Comparison of ENCODE assay signal across 10 cellular contexts in genomic region chr12:116657921-116658495, GRCh38.
DNase-seq lines count a peak whose midpoint lies in the region; ATAC-seq and TF ChIP-seq lines count a peak whose summit lies in the region.
"Had no signal": no experiment of that assay in that cellular context is flagged by ENCODE, and none has a peak within 500 bp of the region (broad histone marks: within the 10 kb centered on the region; RNA-seq: fewer than 3 reads in every experiment).

No MANE protein-coding gene starts in this region.

- no peak overlapping the region for H2BK5ac ChIP-seq in neuronal stem cell (ENCODE audit: low read length)

- H3K9me3 ChIP-seq in heart left ventricle (no peaks in the 10 kb centered on the region), endodermal cell (ENCODE audit: control insufficient read depth, low read length) (peaks cover 5% of the 10 kb centered on the region), neuronal stem cell (replicated peaks in 1 of 2; ENCODE audit: control insufficient read depth in 2 of 2, insufficient read depth in 1 of 2, low read depth in 1 of 2, low read length in 2 of 2) (peaks cover 0 to 2% of the 10 kb centered on the region in 2 donors), vagina (no peaks in the 10 kb centered on the region)

- TF ChIP-seq POLR2A in heart left ventricle (IDR thresholded peaks at IDR 0.05) (no peak), vagina (IDR thresholded peaks at IDR 0.05) (no peak)

- peak overlapping the region; percentile 63 for H3K18ac ChIP-seq in neuronal stem cell (ENCODE audit: low read length)

- DNase-seq in heart left ventricle (no peak), left cardiac atrium (no peak), endodermal cell (peak; percentile 61), neuronal stem cell (ENCODE audit: low spot score) (no peak), vagina (ENCODE audit: extremely low spot score in 2 of 2) (no peak), NCI-H524 treated with DMSO at 0.1 percent for 48 hours (lab: John Stamatoyannopoulos, UW) (no peak), kidney glomerular epithelial cell (lab: John Stamatoyannopoulos, UW) (no peak)
- DNase-seq in stimulated activated naive CD4-positive, alpha-beta T cell treated with Interleukin-2 at 50 U/mL for 16 hours (lab: John Stamatoyannopoulos, UW) = no peak
- DNase-seq: activated CD4-positive, alpha-beta memory T cell treated with anti-CD3 and anti-CD28 coated beads, Interleukin-2, amount 10 ng/mL, durations not matched to agents 7 days and 5 days; SW 1271 had no signal

- no peak overlapping the region for H2BK120ac ChIP-seq in neuronal stem cell (ENCODE audit: low read depth, low read length)

- no peak overlapping the region for H3K14ac ChIP-seq in neuronal stem cell (ENCODE audit: low read length)

- no peaks in the 10 kb centered on the region for H3K79me1 ChIP-seq in neuronal stem cell (ENCODE audit: low read depth, low read length)

- H3K23ac ChIP-seq in neuronal stem cell (ENCODE audit: low read depth, low read length, poor library complexity) = no peak overlapping the region

- no peak overlapping the region for H3K27ac Mint-ChIP-seq in endodermal cell
- H3K27ac Mint-ChIP-seq: activated CD4-positive, alpha-beta memory T cell treated with anti-CD3 and anti-CD28 coated beads, Interleukin-2, amount 10 ng/mL, durations not matched to agents 7 days and 5 days had no signal

- no peaks in the 10 kb centered on the region for H3K36me3 ChIP-seq in heart left ventricle
- no peaks in the 10 kb centered on the region for H3K36me3 ChIP-seq in endodermal cell (ENCODE audit: control insufficient read depth, insufficient read depth, low read length)
- H3K36me3 ChIP-seq in neuronal stem cell (replicated peaks in 1 of 2; ENCODE audit: control insufficient read depth in 2 of 2, insufficient read depth in 2 of 2, low read length in 2 of 2) = no peaks in the 10 kb centered on the region
- H3K36me3 ChIP-seq in vagina = no peaks in the 10 kb centered on the region

- no peak overlapping the region for H2BK15ac ChIP-seq in neuronal stem cell (ENCODE audit: low read length)

- H3K4me3 ChIP-seq in heart left ventricle = peak overlapping the region in 9 of 12 donors; percentile 1 to 42 (median 15)
- H3K4me3 ChIP-seq in endodermal cell (ENCODE audit: low read length) = no peak overlapping the region
- H3K4me3 ChIP-seq in neuronal stem cell (ENCODE audit: low read length in 2 of 2) = no peak overlapping the region
- H3K4me3 ChIP-seq in vagina = peak overlapping the region in 1 of 2 donors; percentile 25

- no peak overlapping the region for H3K4me2 ChIP-seq in neuronal stem cell (ENCODE audit: insufficient read depth, low read length, poor library complexity, severe bottlenecking)

- intact Hi-C loops in heart left ventricle (cut with DNase I) (no loop called here), left cardiac atrium (cut with DNase I) (no loop called here), vagina (cut with DNase I) (no loop called here)

- H3K9ac ChIP-seq in endodermal cell (ENCODE audit: extremely low read depth, low read length, poor library complexity, severe bottlenecking) = no peak overlapping the region
- no peak overlapping the region for H3K9ac ChIP-seq in neuronal stem cell (ENCODE audit: low read depth, low read length, poor library complexity)

- no peak for TF ChIP-seq CTCF in heart left ventricle (IDR thresholded peaks at IDR 0.05)
- TF ChIP-seq CTCF in endodermal cell (conservative IDR thresholded peaks at IDR 0.05) = no peak
- TF ChIP-seq CTCF in vagina (IDR thresholded peaks at IDR 0.05) = no peak

- H3K27ac ChIP-seq in heart left ventricle (peak overlapping the region in 11 of 12 donors; percentile 14 to 67 (median 36)), endodermal cell (ENCODE audit: low read depth, low read length) (no peak overlapping the region), neuronal stem cell (replicated peaks; ENCODE audit: low read length) (no peak overlapping the region), vagina (peak overlapping the region; percentile 48)

- H3K4me3 Mint-ChIP-seq in endodermal cell = no peak overlapping the region
- H3K4me3 Mint-ChIP-seq: activated CD4-positive, alpha-beta memory T cell treated with anti-CD3 and anti-CD28 coated beads, Interleukin-2, amount 10 ng/mL, durations not matched to agents 7 days and 5 days had no signal

- no peak overlapping the region for H2AK5ac ChIP-seq in neuronal stem cell (ENCODE audit: low read depth, low read length)

- H3K4me1 ChIP-seq in heart left ventricle (peaks cover 0 to 30% (median 14%) of the 10 kb centered on the region in 12 donors), endodermal cell (ENCODE audit: control insufficient read depth, insufficient read depth, low read length) (peaks cover 4% of the 10 kb centered on the region), neuronal stem cell (ENCODE audit: control insufficient read depth in 2 of 2, insufficient read depth in 1 of 2, low read depth in 1 of 2, low read length in 2 of 2) (peaks cover 6 to 11% of the 10 kb centered on the region in 2 donors), vagina (peaks cover 21% of the 10 kb centered on the region)

- no peak overlapping the region for H2AFZ ChIP-seq in neuronal stem cell (ENCODE audit: low read length)

- H3K4me1 Mint-ChIP-seq in endodermal cell = peaks cover 10% of the 10 kb centered on the region

- peaks cover 4% of the 10 kb centered on the region for H3K27me3 Mint-ChIP-seq in endodermal cell (ENCODE audit: insufficient read depth)

- no peak overlapping the region for H3K4ac ChIP-seq in neuronal stem cell (ENCODE audit: low read length)

- H4K91ac ChIP-seq in neuronal stem cell (ENCODE audit: low read depth, low read length, poor library complexity) = no peak overlapping the region

- no peak overlapping the region for H2BK12ac ChIP-seq in neuronal stem cell (ENCODE audit: low read length)

- H3K27me3 ChIP-seq in heart left ventricle (no peaks in the 10 kb centered on the region), endodermal cell (ENCODE audit: control insufficient read depth, insufficient read depth, low read length, poor library complexity, severe bottlenecking) (no peaks in the 10 kb centered on the region), neuronal stem cell (ENCODE audit: control insufficient read depth in 3 of 3, insufficient read depth in 3 of 3, low read depth in 1 of 3, low read length in 3 of 3) (peaks cover 0 to 3% (median 0%) of the 10 kb centered on the region in 3 experiments), vagina (no peaks in the 10 kb centered on the region)

- no peaks in the 10 kb centered on the region for H3K36me3 Mint-ChIP-seq in endodermal cell (ENCODE audit: low read depth)

- H3K9me3 Mint-ChIP-seq in endodermal cell = peaks cover 8% of the 10 kb centered on the region
- H3K9me3 Mint-ChIP-seq: activated CD4-positive, alpha-beta memory T cell treated with anti-CD3 and anti-CD28 coated beads, Interleukin-2, amount 10 ng/mL, durations not matched to agents 7 days and 5 days had no signal

- WGBS in heart left ventricle, 4 donors = 61 to 68% (median 64%) methylated on average over 11 of the region's 11 CpGs
- WGBS in endodermal cell (ENCODE audit: insufficient coverage in 1 of 2, insufficient read length in 1 of 2), 2 experiments = 86 to 97% methylated on average over 6 to 11 of the region's 11 CpGs
- WGBS in neuronal stem cell (ENCODE audit: extremely low coverage in 2 of 2, insufficient read length in 2 of 2, insufficient replicate concordance in 1 of 2), 2 donors = no CpG with 5 or more reads among the region's 11 CpGs

- H4K8ac ChIP-seq in neuronal stem cell (ENCODE audit: low read depth, low read length) = no peak overlapping the region

- ATAC-seq in heart left ventricle = no peak
- no peak for ATAC-seq in left cardiac atrium

Comparison
In these comparisons a context has a peak if more than half of its experiments do, and no peak if none do; other contexts are left out.
1. H3K27ac ChIP-seq: peak in heart left ventricle (11 of 12) and vagina (single experiment); none in endodermal cell (single experiment) and neuronal stem cell (single experiment).
2. H3K4me3 ChIP-seq: peak in heart left ventricle (9 of 12); none in endodermal cell (single experiment) and neuronal stem cell (0 of 2).